Comparison of ENCODE assay signal across 17 cellular contexts in the genomic region with DNA sequence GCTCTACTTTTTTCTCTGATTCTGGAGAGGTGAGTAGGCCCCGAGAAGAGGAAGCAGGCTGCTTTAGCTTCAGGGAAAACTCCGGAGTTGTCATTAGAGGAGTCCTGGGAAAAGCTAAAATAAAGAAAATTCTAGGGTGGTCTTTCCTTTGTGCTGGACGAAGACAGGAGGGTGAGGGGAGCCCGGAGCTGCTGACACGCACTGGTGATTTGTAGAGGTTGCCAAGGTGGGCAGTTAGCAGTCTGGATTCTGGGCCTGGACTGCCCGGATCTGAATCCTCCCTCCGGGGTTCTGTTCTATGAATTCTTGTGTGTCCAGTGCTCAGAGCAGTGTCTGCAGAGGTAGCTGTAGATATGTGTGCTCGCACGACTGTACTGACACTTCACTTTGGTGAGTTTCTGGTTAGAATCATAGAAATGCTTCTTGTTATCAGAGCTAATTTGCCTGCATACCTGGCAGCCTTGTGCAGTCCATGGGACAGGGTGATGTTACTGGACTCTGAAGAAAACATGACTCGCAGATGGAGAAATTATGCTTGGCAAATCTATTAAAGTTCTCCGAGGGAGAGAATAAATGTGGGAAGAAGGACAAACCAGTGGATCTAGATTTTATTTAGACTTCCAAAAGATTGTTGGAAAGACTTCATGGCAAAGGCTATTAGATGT. TPM values are rescaled to one million over a fixed set of nuclear protein-coding genes. Genes with fewer than 3 reads are reported as not detected.
DNase-seq lines count a peak whose midpoint lies in the region; ATAC-seq and TF ChIP-seq lines count a peak whose summit lies in the region.
"Had no signal": no experiment of that assay in that cellular context is flagged by ENCODE, and none has a peak within 500 bp of the region (broad histone marks: within the 10 kb centered on the region; RNA-seq: fewer than 3 reads in every experiment).

No MANE protein-coding gene starts in this region.

- no peaks in the 10 kb centered on the region for H3K4me1 Mint-ChIP-seq in naive thymus-derived CD8-positive, alpha-beta T cell

- H3K4me1 ChIP-seq in ascending aorta: peaks cover 4 to 30% of the 10 kb centered on the region in 2 donors
- peaks cover 34% of the 10 kb centered on the region for H3K4me1 ChIP-seq in left ventricle myocardium inferior
- H3K4me1 ChIP-seq in mucosa of stomach (ENCODE audit: control insufficient read depth, insufficient read depth, low read length): peaks cover 4% of the 10 kb centered on the region
- H3K4me1 ChIP-seq in tibial nerve: peaks cover 0 to 34% (median 0%) of the 10 kb centered on the region in 4 donors
- H3K4me1 ChIP-seq: psoas muscle had no signal

- TF ChIP-seq EP300 in tibial nerve (IDR thresholded peaks at IDR 0.05): peak in 1 of 2 donors; percentile 29

- TF ChIP-seq POLR2A in tibial nerve (IDR thresholded peaks at IDR 0.05): no peak

- no peak overlapping the region for H3K4me3 Mint-ChIP-seq in naive thymus-derived CD8-positive, alpha-beta T cell

- intact Hi-C loops in ascending aorta (cut with DNase I): no loop called here
- intact Hi-C loops in left ventricle myocardium inferior (cut with micrococcal nuclease): no loop called here

- no peaks in the 10 kb centered on the region for H3K27me3 ChIP-seq in ascending aorta
- no peaks in the 10 kb centered on the region for H3K27me3 ChIP-seq in left ventricle myocardium inferior (ENCODE audit: low read depth)
- no peaks in the 10 kb centered on the region for H3K27me3 ChIP-seq in mucosa of stomach (ENCODE audit: control insufficient read depth, insufficient read depth, low read length)
- no peaks in the 10 kb centered on the region for H3K27me3 ChIP-seq in tibial nerve

- H3K9ac ChIP-seq in mucosa of stomach (ENCODE audit: low read length): peak overlapping the region; percentile 3
- H3K9ac ChIP-seq: SK-N-SH had no signal

- no peaks in the 10 kb centered on the region for H3K36me3 Mint-ChIP-seq in naive thymus-derived CD8-positive, alpha-beta T cell

- H3K4me3 ChIP-seq in ascending aorta (no peak overlapping the region), left ventricle myocardium inferior (no peak overlapping the region), mucosa of stomach (ENCODE audit: low read length) (no peak overlapping the region), tibial nerve (no peak overlapping the region)
- H3K4me3 ChIP-seq: GM12878, psoas muscle had no signal

- peaks cover 0 to 14% (median 0%) of the 10 kb centered on the region in 5 donors for H3K27me3 Mint-ChIP-seq in naive thymus-derived CD8-positive, alpha-beta T cell

- POLR2A ChIA-PET in naive thymus-derived CD8-positive, alpha-beta T cell (lab: Charles Lee): no interaction called here

- 46 to 58% methylated on average over 11 of the region's 11 CpGs for WGBS in tibial nerve, 2 donors

- no peak for ATAC-seq in GM19452 (IDR thresholded peaks at IDR 0.05; ENCODE audit: unreplicated experiment)
- no peak for ATAC-seq in naive thymus-derived CD8-positive, alpha-beta T cell
- ATAC-seq: GM12878, psoas muscle had no signal

- no peak for TF ChIP-seq CTCF in ascending aorta (IDR thresholded peaks at IDR 0.05)
- no peak for TF ChIP-seq CTCF in left ventricle myocardium inferior (IDR thresholded peaks at IDR 0.05; ENCODE audit: borderline replicate concordance)
- TF ChIP-seq CTCF in tibial nerve (IDR thresholded peaks at IDR 0.05): no peak

- H3K27ac Mint-ChIP-seq in naive thymus-derived CD8-positive, alpha-beta T cell: no peak overlapping the region

- H3K36me3 ChIP-seq in ascending aorta (no peaks in the 10 kb centered on the region), left ventricle myocardium inferior (no peaks in the 10 kb centered on the region), mucosa of stomach (ENCODE audit: control insufficient read depth, insufficient read depth, low read length) (no peaks in the 10 kb centered on the region), tibial nerve (no peaks in the 10 kb centered on the region)

- H3K27ac ChIP-seq in ascending aorta: peak overlapping the region; percentile 75 to 76
- H3K27ac ChIP-seq in left ventricle myocardium inferior (replicated peaks): peak overlapping the region; percentile 36
- peak overlapping the region in 3 of 4 donors; percentile 40 to 80 (median 74) for H3K27ac ChIP-seq in tibial nerve
- H3K27ac ChIP-seq: C4-2B, psoas muscle had no signal

- peaks cover 0 to 3% (median 0%) of the 10 kb centered on the region in 9 donors for H3K9me3 Mint-ChIP-seq in naive thymus-derived CD8-positive, alpha-beta T cell

- H3K9me3 ChIP-seq in ascending aorta (no peaks in the 10 kb centered on the region), left ventricle myocardium inferior (replicated peaks) (no peaks in the 10 kb centered on the region), mucosa of stomach (ENCODE audit: control insufficient read depth, low read length) (no peaks in the 10 kb centered on the region), tibial nerve (no peaks in the 10 kb centered on the region)
- H3K9me3 ChIP-seq: psoas muscle, SK-N-SH had no signal

- no peak for DNase-seq in ascending aorta (ENCODE audit: low spot score in 2 of 2)
- DNase-seq in left ventricle myocardium inferior: no peak
- peak in 1 of 2 donors; percentile 56 for DNase-seq in tibial nerve (ENCODE audit: low spot score in 2 of 2)
- no peak for DNase-seq in effector CD8-positive, alpha-beta T cell (lab: John Stamatoyannopoulos, UW)
- no peak for DNase-seq in naive thymus-derived CD8-positive, alpha-beta T cell
- DNase-seq in Kasumi-1 (lab: John Stamatoyannopoulos, UW): no peak
- DNase-seq: activated gamma-delta T cell treated with Interleukin-2 at 50 U/mL for 16 hours; head of caudate nucleus; MV-4-11; psoas muscle; SK-N-SH; stimulated activated CD4-positive, alpha-beta T cell treated with anti-CD3 and anti-CD28 coated beads, Interleukin-2, amount 100 ng/mL, for 24 hours had no signal

RNA-seq across cellular contexts. Expression of gene CGNL1, which starts 12.0 kb away (rescaled TPM):
- total RNA-seq in ascending aorta: 3.5 TPM
- total RNA-seq in left ventricle myocardium inferior: 31.9 TPM
- 10 to 100 TPM; 15.9 to 36.7 (median 29.2) TPM for total RNA-seq in tibial nerve
- not detected for total RNA-seq in naive thymus-derived CD8-positive, alpha-beta T cell
- not detected for polyA plus RNA-seq in naive thymus-derived CD8-positive, alpha-beta T cell
- total RNA-seq: activated CD8-positive, alpha-beta memory T cell treated with anti-CD3 and anti-CD28 coated beads for 36 hours had no signal
